ENCODE assay signal across 26 cellular contexts in genomic region chr15:52980446-52980845, GRCh38.
"Had no signal": no experiment of that assay in that cellular context is flagged by ENCODE, and none has a peak within 500 bp of the region (broad histone marks: within the 10 kb centered on the region; RNA-seq: fewer than 3 reads in every experiment).

No MANE protein-coding gene starts in this region.

- H3K4me3 ChIP-seq: adrenal gland, body of pancreas, colonic mucosa, esophagus squamous epithelium, gastroesophageal sphincter had no signal

- H3K4me1 ChIP-seq: adrenal gland, body of pancreas, colonic mucosa, esophagus squamous epithelium, gastroesophageal sphincter had no signal

- H3K36me3 ChIP-seq: adrenal gland, colonic mucosa, esophagus squamous epithelium, gastroesophageal sphincter had no signal

- H3K9me3 ChIP-seq: adrenal gland, body of pancreas, colonic mucosa, esophagus squamous epithelium, gastroesophageal sphincter had no signal

- H3K27ac ChIP-seq: adrenal gland, body of pancreas, colonic mucosa, epithelial cell of prostate, esophagus squamous epithelium, gastroesophageal sphincter had no signal

- DNase-seq: activated CD4-positive, alpha-beta memory T cell treated with anti-CD3 and anti-CD28 coated beads for 36 hours; activated CD4-positive, alpha-beta T cell treated with anti-CD3 and anti-CD28 coated beads for 36 hours; activated CD4-positive, alpha-beta T cell treated with anti-CD3 and anti-CD28 coated beads, Interleukin-2, amount 10 ng/mL, durations not matched to agents 24 days and 14 days; activated CD4-positive, CD25-positive, alpha-beta regulatory T cell; activated CD4-positive, CD25-positive, alpha-beta regulatory T cell treated with anti-CD3 and anti-CD28 coated beads, Interleukin-2, amount 50 U/mL, for 72 hours; activated CD8-positive, alpha-beta memory T cell treated with anti-CD3 and anti-CD28 coated beads, Interleukin-2, amount 10 ng/mL, durations not matched to agents 7 days and 5 days; activated CD8-positive, alpha-beta memory T cell treated with anti-CD3 and anti-CD28 coated beads, Interleukin-2, amount 50 U/mL, for 4 hours; activated CD8-positive, alpha-beta T cell treated with anti-CD3 and anti-CD28 coated beads, Interleukin-2, amount 10 ng/mL, durations not matched to agents 7 days and 5 days; activated effector memory CD4-positive, alpha-beta T cell treated with anti-CD3 and anti-CD28 coated beads, Interleukin-2, amount 50 U/mL, for 16 hours; activated naive CD4-positive, alpha-beta T cell treated with anti-CD3 and anti-CD28 coated beads for 36 hours; activated naive CD8-positive, alpha-beta T cell treated with anti-CD3 and anti-CD28 coated beads for 36 hours; activated naive CD8-positive, alpha-beta T cell treated with anti-CD3 and anti-CD28 coated beads, Interleukin-2, amount 50 U/mL, for 24 hours; activated T-cell treated with anti-CD3 and anti-CD28 coated beads, Interleukin-2, amount 50 U/mL, for 1 hour; activated T-cell treated with anti-CD3 and anti-CD28 coated beads, Interleukin-2, amount 50 U/mL, for 48 hours; adrenal gland; amygdala; aorta; body of pancreas; central memory CD4-positive, alpha-beta T cell; cerebellar nuclear complex; colonic mucosa; effector CD8-positive, alpha-beta T cell; esophagus squamous epithelium; T-helper 2 cell had no signal

- H3K27me3 ChIP-seq: adrenal gland, body of pancreas, colonic mucosa, esophagus squamous epithelium had no signal

- ATAC-seq: activated CD4-positive, alpha-beta T cell treated with anti-CD3 and anti-CD28 coated beads for 36 hours; activated CD8-positive, alpha-beta memory T cell treated with anti-CD3 and anti-CD28 coated beads, Interleukin-2, amount 10 ng/mL, durations not matched to agents 7 days and 5 days; activated CD8-positive, alpha-beta T cell treated with anti-CD3 and anti-CD28 coated beads, Interleukin-2, amount 10 ng/mL, durations not matched to agents 7 days and 5 days; activated naive CD8-positive, alpha-beta T cell treated with anti-CD3 and anti-CD28 coated beads, Interleukin-2, amount 50 U/mL, for 24 hours; body of pancreas; gastroesophageal sphincter had no signal
